30 cellular contexts compared by ENCODE assay signal in the genomic region with DNA sequence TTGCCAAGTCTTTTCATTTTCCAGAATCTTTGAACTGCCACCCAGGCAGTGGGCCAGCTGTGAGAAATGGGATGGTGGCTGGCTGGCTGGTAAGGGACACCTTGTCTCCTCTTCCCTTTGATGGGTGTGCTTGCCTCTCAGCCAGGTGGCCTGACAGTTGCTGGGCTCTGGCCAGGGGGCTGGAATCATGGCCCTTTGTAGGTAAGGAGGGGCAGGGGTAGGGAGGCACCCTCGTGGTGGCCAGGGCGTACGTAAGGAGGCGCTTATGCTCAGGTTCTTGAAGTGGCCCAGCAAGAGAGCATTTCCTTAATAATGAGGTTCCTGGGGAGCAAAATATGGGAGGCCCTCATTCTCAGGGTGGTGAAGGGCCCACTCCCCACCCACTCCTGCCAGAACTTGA. TPM values are rescaled to one million over a fixed set of nuclear protein-coding genes. Genes with fewer than 3 reads are reported as not detected.
"Had no signal": no experiment of that assay in that cellular context is flagged by ENCODE, and none has a peak within 500 bp of the region (broad histone marks: within the 10 kb centered on the region; RNA-seq: fewer than 3 reads in every experiment).

No MANE protein-coding gene starts in this region.

- ATAC-seq: PC-3 had no signal

- DNase-seq: Karpas-422, KBM-7, MM.1S, MV-4-11, NCI-H1092, NCI-H1105, NCI-H1417 treated with DMSO at 0.1 percent for 48 hours, NCI-H1436 treated with DMSO at 0.1 percent for 48 hours, NCI-H1694 treated with DMSO at 0.1 percent for 48 hours, NCI-H187 treated with DMSO at 0.1 percent for 48 hours, NCI-H2029, NCI-H2081, NCI-H2227 treated with DMSO at 0.1 percent for 48 hours, NCI-H345, NCI-H446, NCI-H510A treated with DMSO at 0.1 percent for 48 hours, NCI-H524 treated with DMSO at 0.1 percent for 48 hours, NCI-H526 treated with DMSO at 0.1 percent for 48 hours, NCI-H774, OCI-M1, PC-3, Peyer's patch, Right ventricle myocardium superior, RPMI8226, SHP77 treated with DMSO at 0.1 percent for 48 hours, SK-N-SH, SW 1271 had no signal

RNA-seq across cellular contexts. Expression of a gene that starts 33.0 kb away (rescaled TPM):
- total RNA-seq: MCF 10A had no signal

RNA-seq across cellular contexts. Expression of a gene that starts 44.8 kb away (rescaled TPM):
- total RNA-seq: MCF 10A, NCI-H460, PC-3, SJSA1 had no signal
